In genomic region chr1:191624044-191624443, GRCh38 we compare ENCODE assay signal across 8 cellular contexts.
"Had no signal": no experiment of that assay in that cellular context is flagged by ENCODE, and none has a peak within 500 bp of the region (broad histone marks: within the 10 kb centered on the region; RNA-seq: fewer than 3 reads in every experiment).

No MANE protein-coding gene starts in this region.

- H3K4me3 Mint-ChIP-seq: HFFc6 had no signal

- H3K27ac Mint-ChIP-seq: HFFc6 had no signal

- DNase-seq: GM23248, GOT3, H7, HFFc6, IMR-90, KG1 had no signal

- ATAC-seq: HCT116, K562 had no signal
